ENCODE assay signal across 1 cellular context in the genomic region with DNA sequence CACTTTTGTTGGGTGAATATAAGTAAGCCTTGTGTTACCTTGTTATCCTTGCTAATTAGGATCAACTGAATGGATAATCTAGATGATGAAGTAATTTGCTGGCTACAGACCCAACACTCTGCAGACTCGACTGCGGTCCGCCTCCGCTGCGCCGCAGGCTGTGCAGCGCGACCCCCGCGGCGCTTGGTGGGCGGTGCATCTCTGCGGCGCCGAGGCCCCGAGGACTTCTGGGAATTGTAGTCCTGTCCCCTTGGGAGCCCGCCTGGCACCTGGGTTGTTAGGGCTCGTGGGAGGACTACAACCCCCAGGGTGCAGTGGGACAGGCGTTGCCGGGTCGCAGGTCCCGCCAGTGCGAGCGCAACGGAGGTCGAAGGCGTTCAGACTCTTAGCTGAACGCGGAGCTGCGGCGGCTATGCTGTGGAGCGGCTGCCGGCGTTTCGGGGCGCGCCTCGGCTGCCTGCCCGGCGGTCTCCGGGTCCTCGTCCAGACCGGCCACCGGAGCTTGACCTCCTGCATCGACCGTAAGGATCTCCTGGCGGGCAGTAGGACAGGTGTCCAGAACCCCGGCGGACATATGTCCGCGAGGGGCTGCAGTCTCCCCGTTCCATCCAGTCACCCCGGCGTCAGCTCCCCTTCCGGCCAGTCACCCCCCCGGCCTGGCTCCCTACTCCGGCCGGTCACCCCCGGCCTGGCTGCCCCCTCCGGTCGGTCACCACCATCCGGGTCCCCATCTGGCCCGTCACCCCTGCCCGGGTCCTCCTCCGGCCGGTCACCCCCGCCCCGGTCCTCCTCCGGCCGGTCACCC.
TF ChIP-seq lines count a peak whose summit lies in the region.

TSS of gene ACAD8 (plus strand) at position 380 of the 805 bp plus-strand sequence. CDS start at position 413, 33 bp downstream.
TSS of gene THYN1 (minus strand) at position 164 of the 805 bp plus-strand sequence. CDS start 470 bp downstream, outside the sequence.

TF ChIP-seq in H1, 55 proteins besides CTCF, POLR2A, EP300 and RAD21 (continued from another document):
- TF ChIP-seq CBX5 (IDR thresholded peaks at IDR 0.05; ENCODE audit: low read depth, low read length) = no peak
TF ChIP-seq in H1: peak in this region for 14.
